Comparison of ENCODE assay signal across 9 cellular contexts in genomic region chr1:110672001-110672752, GRCh38. TPM values are rescaled to one million over a fixed set of nuclear protein-coding genes. Genes with fewer than 3 reads are reported as not detected.
DNase-seq lines count a peak whose midpoint lies in the region; ATAC-seq and TF ChIP-seq lines count a peak whose summit lies in the region.
"Had no signal": no experiment of that assay in that cellular context is flagged by ENCODE, and none has a peak within 500 bp of the region (broad histone marks: within the 10 kb centered on the region; RNA-seq: fewer than 3 reads in every experiment).

No MANE protein-coding gene starts in this region.

- H3K27ac Mint-ChIP-seq in brain = peak overlapping the region; percentile 68 to 97 (median 83)

- peaks cover 25% of the 10 kb centered on the region for H3K27me3 Mint-ChIP-seq in brain

- DNase-seq in NCI-H2171 treated with DMSO at 0.1 percent for 48 hours (lab: John Stamatoyannopoulos, UW) = peak; percentile 23
- DNase-seq in NCI-H2171 (lab: John Stamatoyannopoulos, UW) = no peak
- peak; percentile 79 for DNase-seq in T-helper 22 cell (ENCODE audit: low read depth)
- DNase-seq in osteoblast (ENCODE audit: insufficient read length, low spot score, missing footprints) = peak; percentile 65

- H3K9me3 Mint-ChIP-seq in brain = peaks cover 10 to 16% (median 14%) of the 10 kb centered on the region in 5 experiments

- peaks cover 61% of the 10 kb centered on the region for H3K27me3 ChIP-seq in osteoblast (ENCODE audit: insufficient read depth, low read length)

- H3K4me1 Mint-ChIP-seq in brain = peaks cover 74% of the 10 kb centered on the region

- H3K27ac ChIP-seq in osteoblast (ENCODE audit: low read depth, low read length) = no peak overlapping the region
- H3K27ac ChIP-seq: neutrophil had no signal

- no peaks in the 10 kb centered on the region for H3K36me3 ChIP-seq in osteoblast (ENCODE audit: insufficient read depth, low read length)
- H3K36me3 ChIP-seq: neutrophil had no signal

- H3K4me3 ChIP-seq in osteoblast (ENCODE audit: insufficient read depth, low read length) = no peak overlapping the region

- no peak for TF ChIP-seq CTCF in brain (conservative IDR thresholded peaks at IDR 0.05)
- TF ChIP-seq CTCF in osteoblast (IDR thresholded peaks at IDR 0.05; ENCODE audit: extremely low read depth, low read depth, low read length) = no peak

- peaks cover 6% of the 10 kb centered on the region for H3K36me3 Mint-ChIP-seq in brain

- peak overlapping the region; percentile 78 to 88 (median 83) for H3K4me3 Mint-ChIP-seq in brain

- no peak overlapping the region for H2AFZ ChIP-seq in osteoblast (ENCODE audit: low read length)

- no peak overlapping the region for H3K4me2 ChIP-seq in osteoblast (ENCODE audit: insufficient read depth, low read length)

- no peaks in the 10 kb centered on the region for H3K9me3 ChIP-seq in osteoblast (ENCODE audit: low read depth, low read length)
- H3K9me3 ChIP-seq: neutrophil had no signal

- H3K4me1 ChIP-seq in osteoblast (ENCODE audit: insufficient read depth, low read length) = no peaks in the 10 kb centered on the region

- ATAC-seq in HG03342 (IDR thresholded peaks at IDR 0.05; ENCODE audit: unreplicated experiment) = no peak
- ATAC-seq in HG03521 (IDR thresholded peaks at IDR 0.05; ENCODE audit: unreplicated experiment) = no peak
- ATAC-seq in HG02571 (IDR thresholded peaks at IDR 0.05; ENCODE audit: unreplicated experiment) = no peak

- H4K20me1 ChIP-seq in osteoblast (ENCODE audit: insufficient read depth, low read length) = no peaks in the 10 kb centered on the region

- no peaks in the 10 kb centered on the region for H3K79me2 ChIP-seq in osteoblast (ENCODE audit: insufficient read depth, low read length)

RNA-seq across cellular contexts. Expression of gene KCNA3, which starts 2.6 kb away (rescaled TPM):
- polyA plus RNA-seq in brain (ENCODE audit: insufficient read depth, low read depth, low replicate concordance) = 4.5 TPM
- not detected in 2 replicates for total RNA-seq in osteoblast
